8 cellular contexts compared by ENCODE assay signal in genomic region chr17:28551421-28552186, GRCh38. TPM values are rescaled to one million over a fixed set of nuclear protein-coding genes. Genes with fewer than 3 reads are reported as not detected.
DNase-seq lines count a peak whose midpoint lies in the region; ATAC-seq and TF ChIP-seq lines count a peak whose summit lies in the region.

No MANE protein-coding gene starts in this region.

- peaks cover 8% of the 10 kb centered on the region for H3K4me1 ChIP-seq in SJSA1 (replicated peaks)
- peaks cover 3% of the 10 kb centered on the region for H3K4me1 ChIP-seq in fibroblast of lung (ENCODE audit: control insufficient read depth, extremely low read depth, insufficient read depth, low read length)

- H3K4me3 ChIP-seq in SJSA1 (peak overlapping the region; percentile 95), fibroblast of lung (replicated peaks in 1 of 4; ENCODE audit: control extremely low read depth in 1 of 4, insufficient read depth in 1 of 4, low read depth in 3 of 4, low read length in 4 of 4) (peak overlapping the region; percentile 62 to 81 (median 66))

- H3K27ac ChIP-seq in SJSA1: no peak overlapping the region
- H3K27ac ChIP-seq in fibroblast of lung (ENCODE audit: insufficient read depth, low read length): no peak overlapping the region

- H3K36me3 ChIP-seq in SJSA1 (peaks cover 45% of the 10 kb centered on the region), fibroblast of lung (ENCODE audit: control insufficient read depth, insufficient read depth, low read length) (peaks cover 16% of the 10 kb centered on the region)

- no peaks in the 10 kb centered on the region for H4K20me1 ChIP-seq in fibroblast of lung (ENCODE audit: control insufficient read depth, extremely low read depth, insufficient read depth, low read length)

- no peak for DNase-seq in T-helper 1 cell
- peak in 1 of 2 experiments; percentile 21 for DNase-seq in SJSA1 (ENCODE audit: low read depth in 1 of 2, low spot score in 2 of 2)
- DNase-seq in fibroblast of lung (ENCODE audit: low read depth in 2 of 2): peak in 1 of 2 donors; percentile 16
- DNase-seq in osteocyte (ENCODE audit: extremely low spot score, unreplicated experiment): no peak
- DNase-seq in NCI-H187 treated with DMSO at 0.1 percent for 48 hours (lab: John Stamatoyannopoulos, UW): no peak
- DNase-seq in middle frontal gyrus (ENCODE audit: extremely low spot score, low spot score): no peak

- ATAC-seq in GM19023 (IDR thresholded peaks at IDR 0.05; ENCODE audit: unreplicated experiment): no peak

- H3K4me3 Mint-ChIP-seq in T-helper 1 cell treated with Interleukin-12 subunit alpha and Interleukin-12 subunit beta and Interleukin-4 antibody, amounts not matched to agents 30 μg/mL and 1 μg/mL, for 36 hours: peak overlapping the region; percentile 94
- peak overlapping the region; percentile 98 for H3K4me3 Mint-ChIP-seq in osteocyte (ENCODE audit: unreplicated experiment)

- TF ChIP-seq CTCF in fibroblast of lung (conservative IDR thresholded peaks at IDR 0.05 in 1 of 2, IDR thresholded peaks at IDR 0.05 in 1 of 2; ENCODE audit: low read depth in 1 of 2, low read length in 2 of 2) (no peak), osteocyte (IDR thresholded peaks at IDR 0.05) (no peak)

- H3K27me3 Mint-ChIP-seq in T-helper 1 cell treated with Interleukin-12 subunit alpha and Interleukin-12 subunit beta and Interleukin-4 antibody, amounts not matched to agents 30 μg/mL and 1 μg/mL, for 36 hours (ENCODE audit: low read depth): no peaks in the 10 kb centered on the region
- no peaks in the 10 kb centered on the region for H3K27me3 Mint-ChIP-seq in osteocyte (ENCODE audit: unreplicated experiment)

- H3K9me3 ChIP-seq in SJSA1 (replicated peaks): no peaks in the 10 kb centered on the region
- no peaks in the 10 kb centered on the region for H3K9me3 ChIP-seq in fibroblast of lung (ENCODE audit: control insufficient read depth, insufficient read depth, low read depth, low read length)

- no peaks in the 10 kb centered on the region for H3K9me3 Mint-ChIP-seq in T-helper 1 cell treated with Interleukin-12 subunit alpha and Interleukin-12 subunit beta and Interleukin-4 antibody, amounts not matched to agents 30 μg/mL and 1 μg/mL, for 36 hours
- H3K9me3 Mint-ChIP-seq in osteocyte (ENCODE audit: unreplicated experiment): no peaks in the 10 kb centered on the region

- H3K4me1 Mint-ChIP-seq in T-helper 1 cell treated with Interleukin-12 subunit alpha and Interleukin-12 subunit beta and Interleukin-4 antibody, amounts not matched to agents 30 μg/mL and 1 μg/mL, for 36 hours (ENCODE audit: low read depth): peaks cover 49% of the 10 kb centered on the region
- peaks cover 21% of the 10 kb centered on the region for H3K4me1 Mint-ChIP-seq in osteocyte (ENCODE audit: unreplicated experiment)

- H3K4me2 ChIP-seq in fibroblast of lung (ENCODE audit: extremely low read depth, insufficient read depth, low read length): peak overlapping the region; percentile 61

- no peaks in the 10 kb centered on the region for H3K79me2 ChIP-seq in fibroblast of lung (ENCODE audit: control insufficient read depth, insufficient read depth, low read length)

- H3K27me3 ChIP-seq in SJSA1 (replicated peaks): no peaks in the 10 kb centered on the region
- H3K27me3 ChIP-seq in fibroblast of lung (ENCODE audit: control insufficient read depth, insufficient read depth, low read length): no peaks in the 10 kb centered on the region

- peak overlapping the region; percentile 98 for H3K27ac Mint-ChIP-seq in T-helper 1 cell treated with Interleukin-12 subunit alpha and Interleukin-12 subunit beta and Interleukin-4 antibody, amounts not matched to agents 30 μg/mL and 1 μg/mL, for 36 hours
- H3K27ac Mint-ChIP-seq in osteocyte (ENCODE audit: unreplicated experiment): peak overlapping the region; percentile 72

- H3K9ac ChIP-seq in fibroblast of lung (ENCODE audit: insufficient read depth, low read length): no peak overlapping the region

- H3K36me3 Mint-ChIP-seq in T-helper 1 cell treated with Interleukin-12 subunit alpha and Interleukin-12 subunit beta and Interleukin-4 antibody, amounts not matched to agents 30 μg/mL and 1 μg/mL, for 36 hours (ENCODE audit: low read depth): peaks cover 39% of the 10 kb centered on the region
- peaks cover 21% of the 10 kb centered on the region for H3K36me3 Mint-ChIP-seq in osteocyte (ENCODE audit: unreplicated experiment)

- H2AFZ ChIP-seq in fibroblast of lung (ENCODE audit: low read length): no peak overlapping the region

RNA-seq across cellular contexts. Expression of gene UNC119, which starts 0.8 kb away (rescaled TPM):
- total RNA-seq in SJSA1 (2014; rRNA removed; shearing (Covaris generic)): 19.7 and 27.2 TPM in 2 replicates
- 16.9 and 19.2 TPM in 2 replicates for total RNA-seq in fibroblast of lung
- 24.6 and 26.4 TPM in 2 replicates for polyA plus RNA-seq in fibroblast of lung
- 16.2 and 17.3 TPM in 2 replicates for polyA plus RNA-seq in fibroblast of lung (2012)
- polyA minus RNA-seq in fibroblast of lung (ENCODE audit: low replicate concordance): 16.2 and 23.9 TPM in 2 replicates
- 26.0 and 34.9 TPM in 2 replicates for total RNA-seq in osteocyte

RNA-seq across cellular contexts. Expression of gene PIGS, which starts 19.7 kb away (rescaled TPM):
- total RNA-seq in SJSA1 (2014; rRNA removed; shearing (Covaris generic)): 40.8 and 81.8 TPM in 2 replicates
- total RNA-seq in fibroblast of lung: 32.6 and 53.7 TPM in 2 replicates
- 59.9 and 68.4 TPM in 2 replicates for polyA plus RNA-seq in fibroblast of lung
- 58.8 and 77.4 TPM in 2 replicates for polyA plus RNA-seq in fibroblast of lung (2012)
- polyA minus RNA-seq in fibroblast of lung (ENCODE audit: low replicate concordance): 126 and 153 TPM in 2 replicates
- 80.0 and 84.3 TPM in 2 replicates for total RNA-seq in osteocyte

RNA-seq across cellular contexts. Expression of gene ALDOC, which starts 25.1 kb away (rescaled TPM):
- 6.1 and 9.4 TPM in 2 replicates for total RNA-seq in SJSA1 (2014; rRNA removed; shearing (Covaris generic))
- total RNA-seq in fibroblast of lung (59.3 and 91.3 TPM in 2 replicates), osteocyte (2.7 and 3.2 TPM in 2 replicates)
- 47.3 and 111 TPM in 2 replicates for polyA plus RNA-seq in fibroblast of lung
- polyA plus RNA-seq in fibroblast of lung (2012): 30.1 and 73.5 TPM in 2 replicates
- polyA minus RNA-seq in fibroblast of lung (ENCODE audit: low replicate concordance): 57.6 and 181 TPM in 2 replicates

RNA-seq across cellular contexts. Expression of gene FOXN1, which starts 45.5 kb away (rescaled TPM):
- total RNA-seq in SJSA1 (2014; rRNA removed; shearing (Covaris generic)): not detected in 2 replicates
- total RNA-seq in fibroblast of lung: not detected in 2 replicates
- not detected in 2 replicates for polyA plus RNA-seq in fibroblast of lung
- not detected in 2 replicates for polyA plus RNA-seq in fibroblast of lung (2012)
- polyA minus RNA-seq in fibroblast of lung (ENCODE audit: low replicate concordance): not detected in 2 replicates
- total RNA-seq in osteocyte: not detected in 2 replicates

RNA-seq across cellular contexts. Expression of gene SPAG5, which starts 47.2 kb away (rescaled TPM):
- 105 and 108 TPM in 2 replicates for total RNA-seq in SJSA1 (2014; rRNA removed; shearing (Covaris generic))
- total RNA-seq in fibroblast of lung: 1.5 and 13.7 TPM in 2 replicates
- 12.0 and 48.8 TPM in 2 replicates for polyA plus RNA-seq in fibroblast of lung
- polyA plus RNA-seq in fibroblast of lung (2012): 7.1 and 35.4 TPM in 2 replicates
- polyA minus RNA-seq in fibroblast of lung (ENCODE audit: low replicate concordance): 21.9 and 102 TPM in 2 replicates
- 15.2 and 15.6 TPM in 2 replicates for total RNA-seq in osteocyte
